In genomic region chr1:111624382-111624781, GRCh38 we compare ENCODE assay signal across 16 cellular contexts. TPM values are rescaled to one million over a fixed set of nuclear protein-coding genes. Genes with fewer than 3 reads are reported as not detected.
DNase-seq lines count a peak whose midpoint lies in the region; ATAC-seq and TF ChIP-seq lines count a peak whose summit lies in the region.
"Had no signal": no experiment of that assay in that cellular context is flagged by ENCODE, and none has a peak within 500 bp of the region (broad histone marks: within the 10 kb centered on the region; RNA-seq: fewer than 3 reads in every experiment).

No MANE protein-coding gene starts in this region.

- CTCF ChIA-PET in activated CD4-positive, alpha-beta T cell treated with anti-CD3 and anti-CD28 coated beads, Interleukin-2, amount 10 ng/mL, durations not matched to agents 7 days and 5 days (lab: Charles Lee): interaction anchor here (1.4 to 3.3 kb wide), 3 partner anchors 8 to 116 kb away, joined by 4 to 22 read pairs (median 5); no protein-coding TSS in a partner anchor

- H2AFZ ChIP-seq in neural progenitor cell (replicated peaks): no peak overlapping the region

- peaks cover 17% of the 10 kb centered on the region for H3K4me1 ChIP-seq in neural progenitor cell
- H3K4me1 ChIP-seq in transverse colon: peaks cover 18 to 88% (median 62%) of the 10 kb centered on the region in 4 donors

- no peaks in the 10 kb centered on the region for H3K9me3 Mint-ChIP-seq in activated CD4-positive, alpha-beta T cell treated with anti-CD3 and anti-CD28 coated beads, Interleukin-2, amount 10 ng/mL, durations not matched to agents 7 days and 5 days
- H3K9me3 Mint-ChIP-seq in activated naive CD8-positive, alpha-beta T cell treated with anti-CD3 and anti-CD28 coated beads, Interleukin-2, amount 10 ng/mL, durations not matched to agents 7 days and 5 days: no peaks in the 10 kb centered on the region
- H3K9me3 Mint-ChIP-seq in neural progenitor cell: no peaks in the 10 kb centered on the region

- in situ Hi-C loops in transverse colon (cut with MboI; ENCODE audit: low pct_ligation_motif_present in 1 of 4, low pct_unique_long_range_greater_than_20kb in 1 of 4, low sequenced_read_pairs in 3 of 4): loop anchor here in 1 of 4 donors (25.0 kb wide), 1 partner anchor 412 kb away; the partner anchor contains the start of gene DENND2D

- H3K4me3 Mint-ChIP-seq in activated CD4-positive, alpha-beta T cell treated with anti-CD3 and anti-CD28 coated beads, Interleukin-2, amount 10 ng/mL, durations not matched to agents 7 days and 5 days: peak overlapping the region; percentile 23
- H3K4me3 Mint-ChIP-seq in activated naive CD8-positive, alpha-beta T cell treated with anti-CD3 and anti-CD28 coated beads, Interleukin-2, amount 10 ng/mL, durations not matched to agents 7 days and 5 days: peak overlapping the region; percentile 19
- no peak overlapping the region for H3K4me3 Mint-ChIP-seq in neural progenitor cell

- peaks cover 95% of the 10 kb centered on the region for H3K79me2 ChIP-seq in neural progenitor cell (ENCODE audit: low read depth)

- H3K27ac Mint-ChIP-seq in activated CD4-positive, alpha-beta T cell treated with anti-CD3 and anti-CD28 coated beads, Interleukin-2, amount 10 ng/mL, durations not matched to agents 7 days and 5 days: peak overlapping the region; percentile 70
- no peak overlapping the region for H3K27ac Mint-ChIP-seq in activated naive CD8-positive, alpha-beta T cell treated with anti-CD3 and anti-CD28 coated beads, Interleukin-2, amount 10 ng/mL, durations not matched to agents 7 days and 5 days
- H3K27ac Mint-ChIP-seq in neural progenitor cell: no peak overlapping the region

- H3K4me1 Mint-ChIP-seq in activated CD4-positive, alpha-beta T cell treated with anti-CD3 and anti-CD28 coated beads, Interleukin-2, amount 10 ng/mL, durations not matched to agents 7 days and 5 days: peaks cover 74% of the 10 kb centered on the region
- H3K4me1 Mint-ChIP-seq in activated naive CD8-positive, alpha-beta T cell treated with anti-CD3 and anti-CD28 coated beads, Interleukin-2, amount 10 ng/mL, durations not matched to agents 7 days and 5 days: peaks cover 57% of the 10 kb centered on the region
- peaks cover 18% of the 10 kb centered on the region for H3K4me1 Mint-ChIP-seq in neural progenitor cell

- H3K27me3 ChIP-seq in neural progenitor cell (no peaks in the 10 kb centered on the region), transverse colon (no peaks in the 10 kb centered on the region)
- H3K27me3 ChIP-seq: body of pancreas, dorsolateral prefrontal cortex, upper lobe of left lung had no signal

- peak; percentile 37 for DNase-seq in activated CD4-positive, alpha-beta T cell treated with anti-CD3 and anti-CD28 coated beads, Interleukin-2, amount 10 ng/mL, durations not matched to agents 7 days and 5 days
- DNase-seq in activated CD4-positive, alpha-beta T cell treated with anti-CD3 and anti-CD28 coated beads, Interleukin-2, amount 50 U/mL, for 1 hour: no peak
- peak; percentile 59 for DNase-seq in NAMALWA (ENCODE audit: low spot score)
- DNase-seq in activated naive CD8-positive, alpha-beta T cell treated with anti-CD3 and anti-CD28 coated beads, Interleukin-2, amount 10 ng/mL, durations not matched to agents 7 days and 5 days: no peak
- DNase-seq in stimulated activated naive CD8-positive, alpha-beta T cell treated with anti-CD3 and anti-CD28 coated beads, Interleukin-15, Interleukin-2, amounts not matched to agents 100 U/mL and 50 U/mL, for 24 hours: no peak
- no peak for DNase-seq in neural progenitor cell (ENCODE audit: low spot score)
- DNase-seq in NCI-H2171 treated with DMSO at 0.1 percent for 48 hours (lab: John Stamatoyannopoulos, UW): no peak
- DNase-seq in transverse colon: no peak
- DNase-seq: body of pancreas; dorsolateral prefrontal cortex; NCI-H1092 treated with DMSO at 0.1 percent for 48 hours; SIG-M5; stimulated activated CD8-positive, alpha-beta memory T cell treated with anti-CD3 and anti-CD28 coated beads, Interleukin-4, amount 100 ng/mL, for 48 hours; upper lobe of left lung had no signal

- 45 to 50% methylated on average over 2 of the region's 2 CpGs for WGBS in transverse colon (ENCODE audit: low coverage in 1 of 2), 2 donors

- H3K27ac ChIP-seq in neural progenitor cell (no peak overlapping the region), transverse colon (peak overlapping the region in 2 of 4 donors; percentile 5 to 97)
- H3K27ac ChIP-seq: body of pancreas, dorsolateral prefrontal cortex, VCaP had no signal

- H3K4me2 ChIP-seq in neural progenitor cell: no peak overlapping the region

- no peaks in the 10 kb centered on the region for H3K36me3 ChIP-seq in neural progenitor cell
- H3K36me3 ChIP-seq in transverse colon: no peaks in the 10 kb centered on the region
- H3K36me3 ChIP-seq: upper lobe of left lung had no signal

- no peak for TF ChIP-seq CTCF in neural progenitor cell (IDR thresholded peaks at IDR 0.05)
- no peak for TF ChIP-seq CTCF in transverse colon (IDR thresholded peaks at IDR 0.05)

- no peak overlapping the region for H3K9ac ChIP-seq in neural progenitor cell

- ATAC-seq in activated naive CD8-positive, alpha-beta T cell treated with anti-CD3 and anti-CD28 coated beads, Interleukin-2, amount 10 ng/mL, durations not matched to agents 7 days and 5 days (ENCODE audit: low read depth): peak; percentile 23
- ATAC-seq in stimulated activated naive CD8-positive, alpha-beta T cell treated with anti-CD3 and anti-CD28 coated beads, Interleukin-15, Interleukin-2, amounts not matched to agents 100 U/mL and 50 U/mL, for 24 hours: peak; percentile 25
- ATAC-seq: body of pancreas, left lobe of liver had no signal

- peaks cover 50% of the 10 kb centered on the region for H3K36me3 Mint-ChIP-seq in activated CD4-positive, alpha-beta T cell treated with anti-CD3 and anti-CD28 coated beads, Interleukin-2, amount 10 ng/mL, durations not matched to agents 7 days and 5 days (ENCODE audit: low read depth)
- peaks cover 22% of the 10 kb centered on the region for H3K36me3 Mint-ChIP-seq in activated naive CD8-positive, alpha-beta T cell treated with anti-CD3 and anti-CD28 coated beads, Interleukin-2, amount 10 ng/mL, durations not matched to agents 7 days and 5 days
- no peaks in the 10 kb centered on the region for H3K36me3 Mint-ChIP-seq in neural progenitor cell

- H3K9me3 ChIP-seq in neural progenitor cell (ENCODE audit: low read depth) (no peaks in the 10 kb centered on the region), transverse colon (no peaks in the 10 kb centered on the region)
- H3K9me3 ChIP-seq: body of pancreas, upper lobe of left lung had no signal

- H3F3A ChIP-seq in neural progenitor cell (ENCODE audit: low read depth): peaks cover 9% of the 10 kb centered on the region

- TF ChIP-seq POLR2A in transverse colon (IDR thresholded peaks at IDR 0.05): no peak

- POLR2A ChIA-PET in activated CD4-positive, alpha-beta T cell treated with anti-CD3 and anti-CD28 coated beads, Interleukin-2, amount 10 ng/mL, durations not matched to agents 7 days and 5 days (lab: Charles Lee): interaction anchor here (0.6 kb wide), 1 partner anchor 34 kb away, joined by 4 read pairs; no protein-coding TSS in a partner anchor
- POLR2A ChIA-PET in activated naive CD8-positive, alpha-beta T cell treated with anti-CD3 and anti-CD28 coated beads, Interleukin-2, amount 10 ng/mL, durations not matched to agents 7 days and 5 days (lab: Charles Lee): interaction anchor here (1.3 to 3.4 kb wide), 5 partner anchors 20 to 116 kb away, joined by 3 to 13 read pairs (median 5); partner anchors contain the start of gene INKA2

- H4K20me1 ChIP-seq in neural progenitor cell (ENCODE audit: low read depth): peaks cover 48% of the 10 kb centered on the region

- no peak overlapping the region for H3K4me3 ChIP-seq in neural progenitor cell
- H3K4me3 ChIP-seq in transverse colon: no peak overlapping the region
- H3K4me3 ChIP-seq: body of pancreas, dorsolateral prefrontal cortex, upper lobe of left lung had no signal

- no peak for TF ChIP-seq EP300 in transverse colon (IDR thresholded peaks at IDR 0.05; ENCODE audit: low read depth)

- H3K27me3 Mint-ChIP-seq in activated CD4-positive, alpha-beta T cell treated with anti-CD3 and anti-CD28 coated beads, Interleukin-2, amount 10 ng/mL, durations not matched to agents 7 days and 5 days: no peaks in the 10 kb centered on the region
- no peaks in the 10 kb centered on the region for H3K27me3 Mint-ChIP-seq in activated naive CD8-positive, alpha-beta T cell treated with anti-CD3 and anti-CD28 coated beads, Interleukin-2, amount 10 ng/mL, durations not matched to agents 7 days and 5 days
- no peaks in the 10 kb centered on the region for H3K27me3 Mint-ChIP-seq in neural progenitor cell (ENCODE audit: insufficient read depth, low read depth)

- intact Hi-C loops in transverse colon (cut with DNase I; ENCODE audit: low total_unique reads): no loop called here

RNA-seq across cellular contexts. Expression of gene RAP1A, which starts 4.8 kb away (rescaled TPM):
- total RNA-seq in activated CD4-positive, alpha-beta T cell treated with anti-CD3 and anti-CD28 coated beads, Interleukin-2, amount 10 ng/mL, durations not matched to agents 7 days and 5 days: 100 to 1,000 TPM; 128 to 130 TPM
- 100 to 1,000 TPM; 134 to 139 TPM for total RNA-seq in activated naive CD8-positive, alpha-beta T cell treated with anti-CD3 and anti-CD28 coated beads, Interleukin-2, amount 10 ng/mL, durations not matched to agents 7 days and 5 days
- total RNA-seq in neural progenitor cell (ENCODE audit: low replicate concordance) (10.4 and 27.5 TPM in 2 replicates), transverse colon (10 to 100 TPM; 34.0 to 87.2 (median 57.7) TPM)

Comparison
In these comparisons a context has a peak if more than half of its experiments do, and no peak if none do; other contexts are left out.
1. DNase-seq: peak in activated CD4-positive, alpha-beta T cell treated with anti-CD3 and anti-CD28 coated beads, Interleukin-2, amount 10 ng/mL, durations not matched to agents 7 days and 5 days (single experiment) and NAMALWA (single experiment); none in activated CD4-positive, alpha-beta T cell treated with anti-CD3 and anti-CD28 coated beads, Interleukin-2, amount 50 U/mL, for 1 hour (single experiment), activated naive CD8-positive, alpha-beta T cell treated with anti-CD3 and anti-CD28 coated beads, Interleukin-2, amount 10 ng/mL, durations not matched to agents 7 days and 5 days (single experiment), stimulated activated naive CD8-positive, alpha-beta T cell treated with anti-CD3 and anti-CD28 coated beads, Interleukin-15, Interleukin-2, amounts not matched to agents 100 U/mL and 50 U/mL, for 24 hours (single experiment), neural progenitor cell (single experiment), NCI-H2171 treated with DMSO at 0.1 percent for 48 hours (single experiment) and transverse colon (single experiment).